In genomic region chr15:63221346-63221745, GRCh38 we compare ENCODE assay signal across 2 cellular contexts.
TF ChIP-seq lines count a peak whose summit lies in the region.

No MANE protein-coding gene starts in this region.

TF ChIP-seq in IMR-90, 13 proteins besides CTCF, POLR2A, EP300 and RAD21:
- TF ChIP-seq RFX5 (IDR thresholded peaks at IDR 0.05; ENCODE audit: low read depth, low read length), result no peak
- TF ChIP-seq RCOR1 (IDR thresholded peaks at IDR 0.05; ENCODE audit: insufficient replicate concordance, low read length), result no peak
- no peak for TF ChIP-seq SMC3 (IDR thresholded peaks at IDR 0.05; ENCODE audit: low read depth, low read length)
TF ChIP-seq in IMR-90: peak in this region for 0.

TF ChIP-seq in WTC11, 78 proteins besides CTCF, POLR2A, EP300 and RAD21:
- TF ChIP-seq KAT7 (CRISPR knock-in tag; IDR thresholded peaks at IDR 0.05; ENCODE audit: borderline replicate concordance), result no peak
- TF ChIP-seq SMAD4 (CRISPR knock-in tag; IDR thresholded peaks at IDR 0.05), result no peak
- TF ChIP-seq NFATC4 (CRISPR knock-in tag; IDR thresholded peaks at IDR 0.05), result no peak
- TF ChIP-seq ZNF512 (CRISPR knock-in tag; IDR thresholded peaks at IDR 0.05; ENCODE audit: borderline replicate concordance), result no peak
- TF ChIP-seq ZNF416 (CRISPR knock-in tag; IDR thresholded peaks at IDR 0.05), result no peak
- TF ChIP-seq, protein P1, sequence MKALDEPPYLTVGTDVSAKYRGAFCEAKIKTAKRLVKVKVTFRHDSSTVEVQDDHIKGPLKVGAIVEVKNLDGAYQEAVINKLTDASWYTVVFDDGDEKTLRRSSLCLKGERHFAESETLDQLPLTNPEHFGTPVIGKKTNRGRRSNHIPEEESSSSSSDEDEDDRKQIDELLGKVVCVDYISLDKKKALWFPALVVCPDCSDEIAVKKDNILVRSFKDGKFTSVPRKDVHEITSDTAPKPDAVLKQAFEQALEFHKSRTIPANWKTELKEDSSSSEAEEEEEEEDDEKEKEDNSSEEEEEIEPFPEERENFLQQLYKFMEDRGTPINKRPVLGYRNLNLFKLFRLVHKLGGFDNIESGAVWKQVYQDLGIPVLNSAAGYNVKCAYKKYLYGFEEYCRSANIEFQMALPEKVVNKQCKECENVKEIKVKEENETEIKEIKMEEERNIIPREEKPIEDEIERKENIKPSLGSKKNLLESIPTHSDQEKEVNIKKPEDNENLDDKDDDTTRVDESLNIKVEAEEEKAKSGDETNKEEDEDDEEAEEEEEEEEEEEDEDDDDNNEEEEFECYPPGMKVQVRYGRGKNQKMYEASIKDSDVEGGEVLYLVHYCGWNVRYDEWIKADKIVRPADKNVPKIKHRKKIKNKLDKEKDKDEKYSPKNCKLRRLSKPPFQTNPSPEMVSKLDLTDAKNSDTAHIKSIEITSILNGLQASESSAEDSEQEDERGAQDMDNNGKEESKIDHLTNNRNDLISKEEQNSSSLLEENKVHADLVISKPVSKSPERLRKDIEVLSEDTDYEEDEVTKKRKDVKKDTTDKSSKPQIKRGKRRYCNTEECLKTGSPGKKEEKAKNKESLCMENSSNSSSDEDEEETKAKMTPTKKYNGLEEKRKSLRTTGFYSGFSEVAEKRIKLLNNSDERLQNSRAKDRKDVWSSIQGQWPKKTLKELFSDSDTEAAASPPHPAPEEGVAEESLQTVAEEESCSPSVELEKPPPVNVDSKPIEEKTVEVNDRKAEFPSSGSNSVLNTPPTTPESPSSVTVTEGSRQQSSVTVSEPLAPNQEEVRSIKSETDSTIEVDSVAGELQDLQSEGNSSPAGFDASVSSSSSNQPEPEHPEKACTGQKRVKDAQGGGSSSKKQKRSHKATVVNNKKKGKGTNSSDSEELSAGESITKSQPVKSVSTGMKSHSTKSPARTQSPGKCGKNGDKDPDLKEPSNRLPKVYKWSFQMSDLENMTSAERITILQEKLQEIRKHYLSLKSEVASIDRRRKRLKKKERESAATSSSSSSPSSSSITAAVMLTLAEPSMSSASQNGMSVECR (CRISPR knock-in tag; IDR thresholded peaks at IDR 0.05; ENCODE audit: borderline replicate concordance), result no peak
- TF ChIP-seq FOXJ3 (CRISPR knock-in tag; IDR thresholded peaks at IDR 0.05; ENCODE audit: borderline replicate concordance), result no peak
- TF ChIP-seq, protein P2, sequence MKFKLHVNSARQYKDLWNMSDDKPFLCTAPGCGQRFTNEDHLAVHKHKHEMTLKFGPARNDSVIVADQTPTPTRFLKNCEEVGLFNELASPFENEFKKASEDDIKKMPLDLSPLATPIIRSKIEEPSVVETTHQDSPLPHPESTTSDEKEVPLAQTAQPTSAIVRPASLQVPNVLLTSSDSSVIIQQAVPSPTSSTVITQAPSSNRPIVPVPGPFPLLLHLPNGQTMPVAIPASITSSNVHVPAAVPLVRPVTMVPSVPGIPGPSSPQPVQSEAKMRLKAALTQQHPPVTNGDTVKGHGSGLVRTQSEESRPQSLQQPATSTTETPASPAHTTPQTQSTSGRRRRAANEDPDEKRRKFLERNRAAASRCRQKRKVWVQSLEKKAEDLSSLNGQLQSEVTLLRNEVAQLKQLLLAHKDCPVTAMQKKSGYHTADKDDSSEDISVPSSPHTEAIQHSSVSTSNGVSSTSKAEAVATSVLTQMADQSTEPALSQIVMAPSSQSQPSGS (CRISPR knock-in tag; IDR thresholded peaks at IDR 0.05; ENCODE audit: borderline replicate concordance, low read depth), result no peak
- no peak for TF ChIP-seq EMX1 (CRISPR knock-in tag; IDR thresholded peaks at IDR 0.05)
- TF ChIP-seq, protein P3, sequence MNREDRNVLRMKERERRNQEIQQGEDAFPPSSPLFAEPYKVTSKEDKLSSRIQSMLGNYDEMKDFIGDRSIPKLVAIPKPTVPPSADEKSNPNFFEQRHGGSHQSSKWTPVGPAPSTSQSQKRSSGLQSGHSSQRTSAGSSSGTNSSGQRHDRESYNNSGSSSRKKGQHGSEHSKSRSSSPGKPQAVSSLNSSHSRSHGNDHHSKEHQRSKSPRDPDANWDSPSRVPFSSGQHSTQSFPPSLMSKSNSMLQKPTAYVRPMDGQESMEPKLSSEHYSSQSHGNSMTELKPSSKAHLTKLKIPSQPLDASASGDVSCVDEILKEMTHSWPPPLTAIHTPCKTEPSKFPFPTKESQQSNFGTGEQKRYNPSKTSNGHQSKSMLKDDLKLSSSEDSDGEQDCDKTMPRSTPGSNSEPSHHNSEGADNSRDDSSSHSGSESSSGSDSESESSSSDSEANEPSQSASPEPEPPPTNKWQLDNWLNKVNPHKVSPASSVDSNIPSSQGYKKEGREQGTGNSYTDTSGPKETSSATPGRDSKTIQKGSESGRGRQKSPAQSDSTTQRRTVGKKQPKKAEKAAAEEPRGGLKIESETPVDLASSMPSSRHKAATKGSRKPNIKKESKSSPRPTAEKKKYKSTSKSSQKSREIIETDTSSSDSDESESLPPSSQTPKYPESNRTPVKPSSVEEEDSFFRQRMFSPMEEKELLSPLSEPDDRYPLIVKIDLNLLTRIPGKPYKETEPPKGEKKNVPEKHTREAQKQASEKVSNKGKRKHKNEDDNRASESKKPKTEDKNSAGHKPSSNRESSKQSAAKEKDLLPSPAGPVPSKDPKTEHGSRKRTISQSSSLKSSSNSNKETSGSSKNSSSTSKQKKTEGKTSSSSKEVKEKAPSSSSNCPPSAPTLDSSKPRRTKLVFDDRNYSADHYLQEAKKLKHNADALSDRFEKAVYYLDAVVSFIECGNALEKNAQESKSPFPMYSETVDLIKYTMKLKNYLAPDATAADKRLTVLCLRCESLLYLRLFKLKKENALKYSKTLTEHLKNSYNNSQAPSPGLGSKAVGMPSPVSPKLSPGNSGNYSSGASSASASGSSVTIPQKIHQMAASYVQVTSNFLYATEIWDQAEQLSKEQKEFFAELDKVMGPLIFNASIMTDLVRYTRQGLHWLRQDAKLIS (CRISPR knock-in tag; IDR thresholded peaks at IDR 0.05; ENCODE audit: borderline replicate concordance), result no peak
- TF ChIP-seq SOX15 (CRISPR knock-in tag; IDR thresholded peaks at IDR 0.05), result no peak
- TF ChIP-seq CDX4 (CRISPR knock-in tag; IDR thresholded peaks at IDR 0.05; ENCODE audit: borderline replicate concordance), result no peak
- no peak for TF ChIP-seq USF1 (CRISPR knock-in tag; IDR thresholded peaks at IDR 0.05)
- no peak for TF ChIP-seq TEAD4 (CRISPR knock-in tag; IDR thresholded peaks at IDR 0.05)
- TF ChIP-seq, protein P4, sequence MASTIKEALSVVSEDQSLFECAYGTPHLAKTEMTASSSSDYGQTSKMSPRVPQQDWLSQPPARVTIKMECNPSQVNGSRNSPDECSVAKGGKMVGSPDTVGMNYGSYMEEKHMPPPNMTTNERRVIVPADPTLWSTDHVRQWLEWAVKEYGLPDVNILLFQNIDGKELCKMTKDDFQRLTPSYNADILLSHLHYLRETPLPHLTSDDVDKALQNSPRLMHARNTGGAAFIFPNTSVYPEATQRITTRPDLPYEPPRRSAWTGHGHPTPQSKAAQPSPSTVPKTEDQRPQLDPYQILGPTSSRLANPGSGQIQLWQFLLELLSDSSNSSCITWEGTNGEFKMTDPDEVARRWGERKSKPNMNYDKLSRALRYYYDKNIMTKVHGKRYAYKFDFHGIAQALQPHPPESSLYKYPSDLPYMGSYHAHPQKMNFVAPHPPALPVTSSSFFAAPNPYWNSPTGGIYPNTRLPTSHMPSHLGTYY (CRISPR knock-in tag; IDR thresholded peaks at IDR 0.05), result no peak
- TF ChIP-seq ATF1 (CRISPR knock-in tag; IDR thresholded peaks at IDR 0.05), result no peak
- no peak for TF ChIP-seq ZNF138 (CRISPR knock-in tag; conservative IDR thresholded peaks at IDR 0.05)
- no peak for TF ChIP-seq NFYB (CRISPR knock-in tag; conservative IDR thresholded peaks at IDR 0.05; ENCODE audit: low read depth)
- TF ChIP-seq, protein P5, sequence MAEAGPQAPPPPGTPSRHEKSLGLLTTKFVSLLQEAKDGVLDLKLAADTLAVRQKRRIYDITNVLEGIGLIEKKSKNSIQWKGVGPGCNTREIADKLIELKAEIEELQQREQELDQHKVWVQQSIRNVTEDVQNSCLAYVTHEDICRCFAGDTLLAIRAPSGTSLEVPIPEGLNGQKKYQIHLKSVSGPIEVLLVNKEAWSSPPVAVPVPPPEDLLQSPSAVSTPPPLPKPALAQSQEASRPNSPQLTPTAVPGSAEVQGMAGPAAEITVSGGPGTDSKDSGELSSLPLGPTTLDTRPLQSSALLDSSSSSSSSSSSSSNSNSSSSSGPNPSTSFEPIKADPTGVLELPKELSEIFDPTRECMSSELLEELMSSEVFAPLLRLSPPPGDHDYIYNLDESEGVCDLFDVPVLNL (CRISPR knock-in tag; IDR thresholded peaks at IDR 0.05; ENCODE audit: borderline replicate concordance, low read depth), result no peak
